In genomic region chr15:52179278-52180195, GRCh38 we compare ENCODE assay signal across 8 cellular contexts. TPM values are rescaled to one million over a fixed set of nuclear protein-coding genes. Genes with fewer than 3 reads are reported as not detected.
DNase-seq lines count a peak whose midpoint lies in the region; ATAC-seq and TF ChIP-seq lines count a peak whose summit lies in the region.

No MANE protein-coding gene starts in this region.

- H3K27me3 Mint-ChIP-seq in activated CD4-positive, alpha-beta T cell treated with anti-CD3 and anti-CD28 coated beads for 36 hours: no peaks in the 10 kb centered on the region

- no peaks in the 10 kb centered on the region for H3K36me3 Mint-ChIP-seq in activated CD4-positive, alpha-beta T cell treated with anti-CD3 and anti-CD28 coated beads for 36 hours (ENCODE audit: low read depth)

- intact Hi-C loops in activated CD4-positive, alpha-beta T cell treated with anti-CD3 and anti-CD28 coated beads for 36 hours (cut with DNase I, micrococcal nuclease): loop anchor here (1.0 to 5.0 kb wide), 9 partner anchors 29 to 499 kb away; partner anchors contain the start of genes LEO1 (in 2 of the 2), ARPP19 (in 1 of the 2), ATOSA (in 1 of the 2) and MAPK6 (in 1 of the 2)

- DNase-seq in Ammon's horn (ENCODE audit: low spot score) (peak; percentile 87), NCI-H345 treated with DMSO at 0.1 percent for 48 hours (lab: John Stamatoyannopoulos, UW; ENCODE audit: unreplicated experiment) (peak; percentile 50), choroid plexus epithelial cell (ENCODE audit: low read depth) (peak; percentile 83)
- peak; percentile 93 for DNase-seq in activated CD4-positive, alpha-beta T cell treated with anti-CD3 and anti-CD28 coated beads for 36 hours
- peak; percentile 71 to 79 for DNase-seq in stimulated activated CD4-positive, alpha-beta T cell treated with anti-CD3 and anti-CD28 coated beads, Interleukin-1b, Interleukin-23, amount 100 ng/mL, for 4 hours (ENCODE audit: low read depth in 2 of 2)

- peak overlapping the region; percentile 97 for H3K27ac Mint-ChIP-seq in activated CD4-positive, alpha-beta T cell treated with anti-CD3 and anti-CD28 coated beads for 36 hours

- H3K27ac ChIP-seq in layer of hippocampus (ENCODE audit: low read depth, low read length): peak overlapping the region; percentile 71

- peak overlapping the region; percentile 72 for H3K4me3 ChIP-seq in choroid plexus epithelial cell (ENCODE audit: low read depth, low read length)

- no peak for TF ChIP-seq CTCF in choroid plexus epithelial cell (conservative IDR thresholded peaks at IDR 0.05; ENCODE audit: low read depth, low read length)

- POLR2A ChIA-PET in activated CD4-positive, alpha-beta T cell treated with anti-CD3 and anti-CD28 coated beads for 36 hours (lab: Charles Lee): interaction anchor here (0.6 to 1.5 kb wide), 4 partner anchors 35 to 287 kb away, joined by 3 to 5 read pairs (median 4); partner anchors contain the start of gene LEO1

- H3K27me3 ChIP-seq in layer of hippocampus (ENCODE audit: control insufficient read depth, insufficient read depth, low read length): no peaks in the 10 kb centered on the region

- ATAC-seq in GM19023 (IDR thresholded peaks at IDR 0.05; ENCODE audit: unreplicated experiment) (peak; percentile 84), HG03175 (IDR thresholded peaks at IDR 0.05; ENCODE audit: unreplicated experiment) (peak; percentile 81)
- ATAC-seq in activated CD4-positive, alpha-beta T cell treated with anti-CD3 and anti-CD28 coated beads for 36 hours: peak; percentile 89

- peaks cover 22% of the 10 kb centered on the region for H3K4me1 Mint-ChIP-seq in activated CD4-positive, alpha-beta T cell treated with anti-CD3 and anti-CD28 coated beads for 36 hours

- peaks cover 2% of the 10 kb centered on the region for H3K9me3 Mint-ChIP-seq in activated CD4-positive, alpha-beta T cell treated with anti-CD3 and anti-CD28 coated beads for 36 hours (ENCODE audit: low read depth)

- CTCF ChIA-PET in activated CD4-positive, alpha-beta T cell treated with anti-CD3 and anti-CD28 coated beads for 36 hours (lab: Charles Lee): interaction anchor here (0.6 to 4.3 kb wide), 14 partner anchors 9 to 555 kb away, joined by 3 to 23 read pairs (median 5); partner anchors contain the start of gene LEO1

- H3K4me3 Mint-ChIP-seq in activated CD4-positive, alpha-beta T cell treated with anti-CD3 and anti-CD28 coated beads for 36 hours: peak overlapping the region; percentile 82

RNA-seq across cellular contexts. Expression of gene GNB5, which starts 11.7 kb away (rescaled TPM):
- total RNA-seq in activated CD4-positive, alpha-beta T cell treated with anti-CD3 and anti-CD28 coated beads for 36 hours: 10 to 100 TPM; 11.8 to 19.6 TPM

Comparison
In these comparisons a context has a peak if more than half of its experiments do, and no peak if none do; other contexts are left out.
1. Peak in every context shown above with its lines: DNase-seq, ATAC-seq, H3K4me3 ChIP-seq and H3K27ac ChIP-seq.